1 cellular context compared by ENCODE assay signal in genomic region chrX:49282647-49283011, GRCh38.
TF ChIP-seq lines count a peak whose summit lies in the region.

No MANE protein-coding gene starts in this region.

TF ChIP-seq in WTC11, 78 proteins besides CTCF, POLR2A, EP300 and RAD21 (continued from another document):
- no peak for TF ChIP-seq CDX4 (CRISPR knock-in tag; IDR thresholded peaks at IDR 0.05; ENCODE audit: borderline replicate concordance)
- TF ChIP-seq ZBTB43 (CRISPR knock-in tag; IDR thresholded peaks at IDR 0.05), result no peak
- TF ChIP-seq HMGXB4 (CRISPR knock-in tag; IDR thresholded peaks at IDR 0.05), result no peak
- no peak for TF ChIP-seq TP53 (CRISPR knock-in tag; IDR thresholded peaks at IDR 0.05)
